ENCODE assay signal across 10 cellular contexts in genomic region chr4:83219344-83219990, GRCh38.
DNase-seq lines count a peak whose midpoint lies in the region; ATAC-seq, FAIRE-seq and TF ChIP-seq lines count a peak whose summit lies in the region.
"Had no signal": no experiment of that assay in that cellular context is flagged by ENCODE, and none has a peak within 500 bp of the region (broad histone marks: within the 10 kb centered on the region; RNA-seq: fewer than 3 reads in every experiment).

No MANE protein-coding gene starts in this region.

- H3K4me1 ChIP-seq in keratinocyte (ENCODE audit: control insufficient read depth, extremely low read depth, insufficient read depth, low read length) = peaks cover 13% of the 10 kb centered on the region

- H3K9me3 ChIP-seq in keratinocyte (ENCODE audit: control insufficient read depth, low read depth, low read length) = no peaks in the 10 kb centered on the region
- H3K9me3 ChIP-seq: vagina had no signal

- no peaks in the 10 kb centered on the region for H4K20me1 ChIP-seq in keratinocyte (ENCODE audit: control insufficient read depth, extremely low read depth, insufficient read depth, low read length)

- peak overlapping the region; percentile 95 for H3K4me2 ChIP-seq in keratinocyte (ENCODE audit: control insufficient read depth, extremely low read depth, insufficient read depth, low read depth, low read length)

- peak; percentile 2 for DNase-seq in EL
- peak; percentile 22 for DNase-seq in NCI-H187 treated with DMSO at 0.1 percent for 48 hours (lab: John Stamatoyannopoulos, UW)
- peak; percentile 40 for DNase-seq in activated T-cell treated with anti-CD3 and anti-CD28 coated beads, Interleukin-2, amount 50 U/mL, for 1 hour
- DNase-seq in keratinocyte (ENCODE audit: low read depth, low spot score) = peak; percentile 57
- peak; percentile 43 for DNase-seq in stimulated activated CD8-positive, alpha-beta memory T cell treated with anti-CD3 and anti-CD28 coated beads, Interleukin-7, amount 100 ng/mL, for 24 hours (ENCODE audit: low read depth)
- no peak for DNase-seq in T1000 (lab: John Stamatoyannopoulos, UW)

- peak overlapping the region; percentile 27 to 70 (median 62) for H3K4me3 ChIP-seq in keratinocyte (ENCODE audit: control insufficient read depth in 2 of 3, extremely low read depth in 1 of 3, insufficient read depth in 2 of 3, low read depth in 1 of 3, low read length in 3 of 3)

- H3K9me1 ChIP-seq in keratinocyte (ENCODE audit: control insufficient read depth, extremely low read depth, insufficient read depth, low read length) = no peaks in the 10 kb centered on the region

- peak overlapping the region; percentile 66 for H3K27ac ChIP-seq in keratinocyte (ENCODE audit: control insufficient read depth, insufficient read depth, low read length)
- H3K27ac ChIP-seq: vagina had no signal

- H2AFZ ChIP-seq in keratinocyte (ENCODE audit: control insufficient read depth, low read length) = peak overlapping the region; percentile 91

- H3K36me3 ChIP-seq in keratinocyte (ENCODE audit: control insufficient read depth in 2 of 2, extremely low read depth in 1 of 2, insufficient read depth in 2 of 2, low read length in 2 of 2) = no peaks in the 10 kb centered on the region
- H3K36me3 ChIP-seq: vagina had no signal

- no peak for TF ChIP-seq CTCF in keratinocyte (optimal IDR thresholded peaks at IDR 0.05 in 1 of 3, IDR thresholded peaks at IDR 0.05 in 1 of 3, conservative IDR thresholded peaks at IDR 0.05 in 1 of 3; ENCODE audit: extremely low read depth in 1 of 3, insufficient read depth in 2 of 3, low read length in 3 of 3)

- dilution Hi-C loops in keratinocyte (cut with MboI; ENCODE audit: extremely low pct_ligation_motif_present, low sequenced_read_pairs) = no loop called here

- FAIRE-seq in keratinocyte (lab: Jason Lieb, UNC) = peak; percentile 81
- FAIRE-seq: colon had no signal

- ATAC-seq in HG03378 (IDR thresholded peaks at IDR 0.05; ENCODE audit: unreplicated experiment) (no peak), HG02970 (IDR thresholded peaks at IDR 0.05; ENCODE audit: low FRiP score, unreplicated experiment) (no peak)

- H3K27me3 ChIP-seq in keratinocyte (ENCODE audit: control insufficient read depth, extremely low read depth, insufficient read depth, low read length) = no peaks in the 10 kb centered on the region
- H3K27me3 ChIP-seq: vagina had no signal

- no peaks in the 10 kb centered on the region for H3K79me2 ChIP-seq in keratinocyte (ENCODE audit: control insufficient read depth, insufficient read depth, low read length)

- peak overlapping the region; percentile 57 for H3K9ac ChIP-seq in keratinocyte (ENCODE audit: control insufficient read depth, extremely low read depth, insufficient read depth, low read length)
